ENCODE assay signal across 2 cellular contexts in genomic region chr18:13043066-13043465, GRCh38.
A peak's percentile ranks its signal among the peaks of the same experiment; 100 is the strongest.
TF ChIP-seq lines count a peak whose summit lies in the region.

No MANE protein-coding gene starts in this region.

TF ChIP-seq in HEK293, 187 proteins besides CTCF, POLR2A, EP300 and RAD21:
- TF ChIP-seq ZNF184 (tag by site-specific recombination; IDR thresholded peaks at IDR 0.05) (peak; percentile 86; the same call in 1 of the 2 replicates), SETDB1 (IDR thresholded peaks at IDR 0.05; ENCODE audit: insufficient read length, low read length) (no peak), FEZF1 (tag by site-specific recombination; IDR thresholded peaks at IDR 0.05) (0 out of 2 replicates have a peak, but pooled peaks have one; percentile 24)

TF ChIP-seq in K562, 482 proteins besides CTCF, POLR2A, EP300 and RAD21:
- TF ChIP-seq ZNF551 (CRISPR knock-in tag; IDR thresholded peaks at IDR 0.05) (no peak), MEIS2 (IDR thresholded peaks at IDR 0.05; ENCODE audit: partially characterized antibody) (peak; percentile 2)
